In genomic region chr7:136272934-136273333, GRCh38 we compare ENCODE assay signal across 37 cellular contexts.
"Had no signal": no experiment of that assay in that cellular context is flagged by ENCODE, and none has a peak within 500 bp of the region (broad histone marks: within the 10 kb centered on the region; RNA-seq: fewer than 3 reads in every experiment).

No MANE protein-coding gene starts in this region.

- H3K4me1 ChIP-seq: adrenal gland, body of pancreas, breast epithelium had no signal

- H3K27ac Mint-ChIP-seq: activated B cell treated with CpG ODN at 0.5 μM for 24 hours; activated CD4-positive, alpha-beta memory T cell treated with anti-CD3 and anti-CD28 coated beads for 36 hours; activated CD4-positive, alpha-beta T cell treated with anti-CD3 and anti-CD28 coated beads, Interleukin-2, amount 10 ng/mL, durations not matched to agents 24 days and 14 days; activated CD8-positive, alpha-beta T cell treated with anti-CD3 and anti-CD28 coated beads for 36 hours; activated naive CD4-positive, alpha-beta T cell treated with anti-CD3 and anti-CD28 coated beads for 36 hours; activated naive CD4-positive, alpha-beta T cell treated with anti-CD3 and anti-CD28 coated beads, Interleukin-2, amount 50 U/mL, for 72 hours; activated naive CD8-positive, alpha-beta T cell treated with anti-CD3 and anti-CD28 coated beads for 36 hours; activated T-cell treated with anti-CD3 and anti-CD28 coated beads, Interleukin-2, amount 50 U/mL, for 72 hours; activated T-helper 1 cell treated with anti-CD3 and anti-CD28 coated beads, Interleukin-12 subunit alpha, Interleukin-12 subunit beta, Interleukin-2, Interleukin-4 antibody, amounts not matched to agents 30 ng/mL and 10 ng/mL and 1 ng/mL, durations not matched to agents 14 hours and 24 hours and 36 hours; activated T-helper 17 cell treated with anti-CD3 and anti-CD28 coated beads, Interleukin-2, amount 50 U/mL, for 72 hours; T-helper 1 cell treated with Interleukin-12 subunit alpha and Interleukin-12 subunit beta and Interleukin-4 antibody, amounts not matched to agents 30 μg/mL and 1 μg/mL, for 36 hours; T-helper 2 cell treated with Interferon-gamma antibody and Interleukin-4, amounts not matched to agents 5 μg/mL and 100 μg/mL, for 36 hours had no signal

- H3K9me3 Mint-ChIP-seq: activated T-helper 1 cell treated with anti-CD3 and anti-CD28 coated beads, Interleukin-12 subunit alpha, Interleukin-12 subunit beta, Interleukin-2, Interleukin-4 antibody, amounts not matched to agents 30 ng/mL and 10 ng/mL and 1 ng/mL, durations not matched to agents 14 hours and 24 hours and 36 hours; T-helper 2 cell treated with Interferon-gamma antibody and Interleukin-4, amounts not matched to agents 5 μg/mL and 100 μg/mL, for 36 hours had no signal

- H3K27me3 ChIP-seq: adrenal gland, body of pancreas, brain microvascular endothelial cell, breast epithelium had no signal

- H3K27me3 Mint-ChIP-seq: activated B cell treated with CpG ODN at 0.5 μM for 24 hours; activated CD4-positive, alpha-beta memory T cell treated with anti-CD3 and anti-CD28 coated beads for 36 hours; activated CD4-positive, alpha-beta T cell treated with anti-CD3 and anti-CD28 coated beads, Interleukin-2, amount 10 ng/mL, durations not matched to agents 24 days and 14 days; activated CD8-positive, alpha-beta T cell treated with anti-CD3 and anti-CD28 coated beads for 36 hours; activated T-helper 17 cell treated with anti-CD3 and anti-CD28 coated beads, Interleukin-2, amount 50 U/mL, for 72 hours had no signal

- H3K4me1 Mint-ChIP-seq: activated B cell treated with CpG ODN at 0.5 μM for 24 hours; activated CD4-positive, alpha-beta T cell treated with anti-CD3 and anti-CD28 coated beads, Interleukin-2, amount 10 ng/mL, durations not matched to agents 24 days and 14 days; activated naive CD8-positive, alpha-beta T cell treated with anti-CD3 and anti-CD28 coated beads for 36 hours; activated T-helper 17 cell treated with anti-CD3 and anti-CD28 coated beads, Interleukin-2, amount 50 U/mL, for 72 hours had no signal

- FAIRE-seq: astrocyte, TTC549 had no signal

- DNase-seq: activated B cell treated with CpG ODN at 0.5 μM for 24 hours; activated CD4-positive, alpha-beta memory T cell treated with anti-CD3 and anti-CD28 coated beads for 36 hours; activated CD4-positive, alpha-beta T cell treated with anti-CD3 and anti-CD28 coated beads for 4 hours; activated CD4-positive, alpha-beta T cell treated with anti-CD3 and anti-CD28 coated beads, Interleukin-2, amount 10 ng/mL, durations not matched to agents 24 days and 14 days; activated CD4-positive, alpha-beta T cell treated with anti-CD3 and anti-CD28 coated beads, Interleukin-2, amount 50 U/mL, for 1 hour; activated CD4-positive, alpha-beta T cell treated with anti-CD3 and anti-CD28 coated beads, Interleukin-2, amount 50 U/mL, for 4 hours; activated CD4-positive, CD25-positive, alpha-beta regulatory T cell treated with anti-CD3 and anti-CD28 coated beads, Interleukin-2, amount 50 U/mL, for 72 hours; activated CD8-positive, alpha-beta memory T cell treated with anti-CD3 and anti-CD28 coated beads, Interleukin-2, amount 50 U/mL, for 4 hours; activated CD8-positive, alpha-beta T cell treated with anti-CD3 and anti-CD28 coated beads for 36 hours; activated effector memory CD4-positive, alpha-beta T cell treated with anti-CD3 and anti-CD28 coated beads, Interleukin-2, amount 50 U/mL, for 16 hours; activated gamma-delta T cell treated with Interleukin-2 at 50 U/mL for 16 hours; activated naive CD4-positive, alpha-beta T cell; activated naive CD4-positive, alpha-beta T cell treated with anti-CD3 and anti-CD28 coated beads for 36 hours; activated naive CD4-positive, alpha-beta T cell treated with anti-CD3 and anti-CD28 coated beads, Interleukin-2, amount 50 U/mL, for 16 hours; activated naive CD8-positive, alpha-beta T cell treated with anti-CD3 and anti-CD28 coated beads for 36 hours; activated T-cell treated with anti-CD3 and anti-CD28 coated beads for 4 hours; activated T-cell treated with anti-CD3 and anti-CD28 coated beads, Interleukin-2, amount 50 U/mL, for 1 hour; activated T-cell treated with anti-CD3 and anti-CD28 coated beads, Interleukin-2, amount 50 U/mL, for 4 hours; activated T-cell treated with anti-CD3 and anti-CD28 coated beads, Interleukin-2, amount 50 U/mL, for 72 hours; adrenal gland; amniotic stem cell; aorta; body of pancreas; brain microvascular endothelial cell; central memory CD4-positive, alpha-beta T cell; T-helper 1 cell; T-helper 2 cell; T-helper 9 cell had no signal

- H3K4me3 Mint-ChIP-seq: activated B cell treated with CpG ODN at 0.5 μM for 24 hours; activated CD4-positive, alpha-beta memory T cell treated with anti-CD3 and anti-CD28 coated beads for 36 hours; activated CD4-positive, alpha-beta T cell treated with anti-CD3 and anti-CD28 coated beads, Interleukin-2, amount 10 ng/mL, durations not matched to agents 24 days and 14 days; activated CD8-positive, alpha-beta T cell treated with anti-CD3 and anti-CD28 coated beads for 36 hours; activated naive CD4-positive, alpha-beta T cell treated with anti-CD3 and anti-CD28 coated beads for 36 hours; activated naive CD8-positive, alpha-beta T cell treated with anti-CD3 and anti-CD28 coated beads for 36 hours; activated T-cell treated with anti-CD3 and anti-CD28 coated beads, Interleukin-2, amount 50 U/mL, for 4 hours; activated T-cell treated with anti-CD3 and anti-CD28 coated beads, Interleukin-2, amount 50 U/mL, for 72 hours; activated T-helper 1 cell treated with anti-CD3 and anti-CD28 coated beads, Interleukin-12 subunit alpha, Interleukin-12 subunit beta, Interleukin-2, Interleukin-4 antibody, amounts not matched to agents 30 ng/mL and 10 ng/mL and 1 ng/mL, durations not matched to agents 14 hours and 24 hours and 36 hours; activated T-helper 17 cell treated with anti-CD3 and anti-CD28 coated beads, Interleukin-2, amount 50 U/mL, for 72 hours; T-helper 1 cell treated with Interleukin-12 subunit alpha and Interleukin-12 subunit beta and Interleukin-4 antibody, amounts not matched to agents 30 μg/mL and 1 μg/mL, for 36 hours; T-helper 2 cell treated with Interferon-gamma antibody and Interleukin-4, amounts not matched to agents 5 μg/mL and 100 μg/mL, for 36 hours had no signal

- H3K9me3 ChIP-seq: adrenal gland, body of pancreas, breast epithelium had no signal

- H3K36me3 ChIP-seq: adrenal gland, brain microvascular endothelial cell, breast epithelium had no signal

- H3K36me3 Mint-ChIP-seq: activated CD4-positive, alpha-beta memory T cell treated with anti-CD3 and anti-CD28 coated beads for 36 hours; activated naive CD4-positive, alpha-beta T cell treated with anti-CD3 and anti-CD28 coated beads, Interleukin-2, amount 50 U/mL, for 72 hours; activated naive CD8-positive, alpha-beta T cell treated with anti-CD3 and anti-CD28 coated beads for 36 hours had no signal

- H3K27ac ChIP-seq: adrenal gland, body of pancreas, brain microvascular endothelial cell, breast epithelium, VCaP had no signal

- H3K4me3 ChIP-seq: adrenal gland, body of pancreas, breast epithelium had no signal
